ENCODE assay signal across 1 cellular context in genomic region chr3:42503251-42503924, GRCh38.
TF ChIP-seq lines count a peak whose summit lies in the region.

No MANE protein-coding gene starts in this region.

TF ChIP-seq in SK-N-SH treated with all-trans-retinoic acid at 6 μM for 48 hours, 23 proteins besides CTCF, POLR2A, EP300 and RAD21 (continued from another document):
- TF ChIP-seq PATZ1 (CRISPR knock-in tag; IDR thresholded peaks at IDR 0.05; ENCODE audit: borderline replicate concordance) (no peak), TOX (CRISPR knock-in tag; IDR thresholded peaks at IDR 0.05; ENCODE audit: borderline replicate concordance) (no peak), CSRNP3 (CRISPR knock-in tag; IDR thresholded peaks at IDR 0.05) (no peak), CSDC2 (CRISPR knock-in tag; IDR thresholded peaks at IDR 0.05) (no peak), OSR1 (CRISPR knock-in tag; IDR thresholded peaks at IDR 0.05) (no peak), PPARA (CRISPR knock-in tag; IDR thresholded peaks at IDR 0.05; ENCODE audit: borderline replicate concordance) (no peak), ESRRG (CRISPR knock-in tag; IDR thresholded peaks at IDR 0.05) (no peak)
TF ChIP-seq in SK-N-SH treated with all-trans-retinoic acid at 6 μM for 48 hours: peak in this region for 0.
